In genomic region chr6:91926361-91926760, GRCh38 we compare ENCODE assay signal across 30 cellular contexts.
"Had no signal": no experiment of that assay in that cellular context is flagged by ENCODE, and none has a peak within 500 bp of the region (broad histone marks: within the 10 kb centered on the region; RNA-seq: fewer than 3 reads in every experiment).

No MANE protein-coding gene starts in this region.

- H3K27me3 ChIP-seq: MG63, SJSA1 had no signal

- H3K9me3 ChIP-seq: MG63, SJSA1, SK-N-SH had no signal

- ATAC-seq: Panc1, Right ventricle myocardium inferior had no signal

- H3K4me3 ChIP-seq: MG63, PC-9, SJSA1 had no signal

- H3K27ac ChIP-seq: PC-9, RWPE1, SJSA1 had no signal

- H3K36me3 ChIP-seq: MG63, SJSA1 had no signal

- H3K9ac ChIP-seq: SK-N-SH had no signal

- DNase-seq: Kasumi-1, KG1, MG63, NCI-H1048, NCI-H1092 treated with DMSO at 0.1 percent for 48 hours, NCI-H1105 treated with DMSO at 0.1 percent for 48 hours, NCI-H1417, NCI-H1436, NCI-H146, NCI-H1694, NCI-H187, NCI-H1930, NCI-H2029 treated with DMSO at 0.1 percent for 48 hours, NCI-H2081 treated with DMSO at 0.1 percent for 48 hours, NCI-H2107, NCI-H2171, NCI-H226, NCI-H446 treated with DMSO at 0.1 percent for 48 hours, NCI-H510A, NCI-H526, NCI-H69, NCI-H748 treated with DMSO at 0.1 percent for 48 hours, PC-9, SHP77, SIG-M5, SK-N-SH had no signal

- H3K4me1 ChIP-seq: SJSA1 had no signal

- H2AFZ ChIP-seq: PC-9 had no signal

- H3K4me2 ChIP-seq: PC-9, SK-N-SH had no signal
